In genomic region chr14:74647061-74647833, GRCh38 we compare ENCODE assay signal across 18 cellular contexts. TPM values are rescaled to one million over a fixed set of nuclear protein-coding genes. Genes with fewer than 3 reads are reported as not detected.
A peak's percentile ranks its signal among the peaks of the same experiment; 100 is the strongest.
DNase-seq lines count a peak whose midpoint lies in the region; ATAC-seq and TF ChIP-seq lines count a peak whose summit lies in the region.
"Had no signal": no experiment of that assay in that cellular context is flagged by ENCODE, and none has a peak within 500 bp of the region (broad histone marks: within the 10 kb centered on the region; RNA-seq: fewer than 3 reads in every experiment).

No MANE protein-coding gene starts in this region.

- no peaks in the 10 kb centered on the region for H3K4me1 ChIP-seq in right cardiac atrium (ENCODE audit: control insufficient read depth, insufficient read depth, low read length)
- H3K4me1 ChIP-seq: Caco-2 had no signal

- POLR2A ChIA-PET in activated naive CD8-positive, alpha-beta T cell treated with anti-CD3 and anti-CD28 coated beads, Interleukin-2, amount 10 ng/mL, durations not matched to agents 7 days and 5 days (lab: Charles Lee): no interaction called here

- no peaks in the 10 kb centered on the region for H3K27me3 ChIP-seq in right cardiac atrium (ENCODE audit: control insufficient read depth, insufficient read depth)
- H3K27me3 ChIP-seq: neutrophil, tibial nerve had no signal

- H3K27ac ChIP-seq in coronary artery (peak overlapping the region; percentile 6 to 78), right cardiac atrium (ENCODE audit: low read length) (no peak overlapping the region)
- H3K27ac ChIP-seq: neutrophil, tibial nerve had no signal

- H3K9me3 ChIP-seq in right cardiac atrium (ENCODE audit: control insufficient read depth, low read length): no peaks in the 10 kb centered on the region
- H3K9me3 ChIP-seq: Caco-2, neutrophil, tibial nerve had no signal

- ATAC-seq in activated naive CD8-positive, alpha-beta T cell treated with anti-CD3 and anti-CD28 coated beads, Interleukin-2, amount 10 ng/mL, durations not matched to agents 7 days and 5 days (ENCODE audit: low read depth): no peak
- ATAC-seq in activated naive CD8-positive, alpha-beta T cell treated with anti-CD3 and anti-CD28 coated beads, Interleukin-2, amount 50 U/mL, for 24 hours: no peak
- ATAC-seq in HG02973 (IDR thresholded peaks at IDR 0.05; ENCODE audit: unreplicated experiment) (no peak), HG02588 (IDR thresholded peaks at IDR 0.05; ENCODE audit: unreplicated experiment) (no peak), right cardiac atrium (no peak)

- 86% methylated on average over 12 of the region's 12 CpGs for WGBS in right cardiac atrium

- H3K4me3 ChIP-seq in coronary artery: no peak overlapping the region
- H3K4me3 ChIP-seq in right cardiac atrium (ENCODE audit: low read length): no peak overlapping the region
- H3K4me3 ChIP-seq: tibial nerve had no signal

- peaks cover 8% of the 10 kb centered on the region for H3K27me3 Mint-ChIP-seq in activated naive CD8-positive, alpha-beta T cell treated with anti-CD3 and anti-CD28 coated beads, Interleukin-2, amount 10 ng/mL, durations not matched to agents 7 days and 5 days
- no peaks in the 10 kb centered on the region for H3K27me3 Mint-ChIP-seq in activated naive CD8-positive, alpha-beta T cell treated with anti-CD3 and anti-CD28 coated beads, Interleukin-2, amount 50 U/mL, for 24 hours
- peaks cover 6% of the 10 kb centered on the region for H3K27me3 Mint-ChIP-seq in nephron progenitor cell (ENCODE audit: low read depth, poor library complexity)
- H3K27me3 Mint-ChIP-seq: activated CD4-positive, alpha-beta T cell treated with anti-CD3 and anti-CD28 coated beads, Interleukin-2, amount 10 ng/mL, durations not matched to agents 7 days and 5 days; activated naive CD8-positive, alpha-beta T cell treated with anti-CD3 and anti-CD28 coated beads for 36 hours had no signal

- H3K27ac Mint-ChIP-seq in activated naive CD8-positive, alpha-beta T cell treated with anti-CD3 and anti-CD28 coated beads, Interleukin-2, amount 10 ng/mL, durations not matched to agents 7 days and 5 days: peak overlapping the region; percentile 48
- no peak overlapping the region for H3K27ac Mint-ChIP-seq in activated naive CD8-positive, alpha-beta T cell treated with anti-CD3 and anti-CD28 coated beads, Interleukin-2, amount 50 U/mL, for 24 hours
- H3K27ac Mint-ChIP-seq in nephron progenitor cell: peak overlapping the region; percentile 49
- H3K27ac Mint-ChIP-seq: activated CD4-positive, alpha-beta T cell treated with anti-CD3 and anti-CD28 coated beads, Interleukin-2, amount 10 ng/mL, durations not matched to agents 7 days and 5 days; activated naive CD8-positive, alpha-beta T cell treated with anti-CD3 and anti-CD28 coated beads for 36 hours; IgD-negative memory B cell had no signal

- H3K9me3 Mint-ChIP-seq in activated naive CD8-positive, alpha-beta T cell treated with anti-CD3 and anti-CD28 coated beads, Interleukin-2, amount 10 ng/mL, durations not matched to agents 7 days and 5 days: no peaks in the 10 kb centered on the region
- H3K9me3 Mint-ChIP-seq in activated naive CD8-positive, alpha-beta T cell treated with anti-CD3 and anti-CD28 coated beads, Interleukin-2, amount 50 U/mL, for 24 hours: no peaks in the 10 kb centered on the region
- no peaks in the 10 kb centered on the region for H3K9me3 Mint-ChIP-seq in nephron progenitor cell
- H3K9me3 Mint-ChIP-seq: activated CD4-positive, alpha-beta T cell treated with anti-CD3 and anti-CD28 coated beads, Interleukin-2, amount 10 ng/mL, durations not matched to agents 7 days and 5 days; activated naive CD8-positive, alpha-beta T cell treated with anti-CD3 and anti-CD28 coated beads for 36 hours; IgD-negative memory B cell; immature natural killer cell had no signal

- no peak overlapping the region for H3K4me3 Mint-ChIP-seq in activated naive CD8-positive, alpha-beta T cell treated with anti-CD3 and anti-CD28 coated beads, Interleukin-2, amount 10 ng/mL, durations not matched to agents 7 days and 5 days
- no peak overlapping the region for H3K4me3 Mint-ChIP-seq in activated naive CD8-positive, alpha-beta T cell treated with anti-CD3 and anti-CD28 coated beads, Interleukin-2, amount 50 U/mL, for 24 hours
- H3K4me3 Mint-ChIP-seq in nephron progenitor cell: no peak overlapping the region
- H3K4me3 Mint-ChIP-seq: activated CD4-positive, alpha-beta T cell treated with anti-CD3 and anti-CD28 coated beads, Interleukin-2, amount 10 ng/mL, durations not matched to agents 7 days and 5 days; activated naive CD8-positive, alpha-beta T cell treated with anti-CD3 and anti-CD28 coated beads for 36 hours; IgD-negative memory B cell; immature natural killer cell had no signal

- intact Hi-C loops in right cardiac atrium (cut with DNase I): no loop called here

- no peaks in the 10 kb centered on the region for H3K36me3 Mint-ChIP-seq in activated naive CD8-positive, alpha-beta T cell treated with anti-CD3 and anti-CD28 coated beads, Interleukin-2, amount 10 ng/mL, durations not matched to agents 7 days and 5 days
- H3K36me3 Mint-ChIP-seq in activated naive CD8-positive, alpha-beta T cell treated with anti-CD3 and anti-CD28 coated beads, Interleukin-2, amount 50 U/mL, for 24 hours (ENCODE audit: low read depth): no peaks in the 10 kb centered on the region
- H3K36me3 Mint-ChIP-seq in nephron progenitor cell (ENCODE audit: low read depth): no peaks in the 10 kb centered on the region
- H3K36me3 Mint-ChIP-seq: activated naive CD8-positive, alpha-beta T cell treated with anti-CD3 and anti-CD28 coated beads for 36 hours had no signal

- DNase-seq in activated naive CD8-positive, alpha-beta T cell treated with anti-CD3 and anti-CD28 coated beads, Interleukin-2, amount 10 ng/mL, durations not matched to agents 7 days and 5 days: no peak
- DNase-seq in activated naive CD8-positive, alpha-beta T cell treated with anti-CD3 and anti-CD28 coated beads, Interleukin-2, amount 50 U/mL, for 24 hours: no peak
- DNase-seq in coronary artery (ENCODE audit: low spot score): no peak
- no peak for DNase-seq in nephron progenitor cell
- no peak for DNase-seq in T-helper 9 cell
- DNase-seq in right cardiac atrium: no peak
- DNase-seq: activated CD4-positive, alpha-beta T cell treated with anti-CD3 and anti-CD28 coated beads, Interleukin-2, amount 10 ng/mL, durations not matched to agents 7 days and 5 days; activated naive CD8-positive, alpha-beta T cell treated with anti-CD3 and anti-CD28 coated beads for 36 hours; activated T-cell treated with anti-CD3 and anti-CD28 coated beads for 4 hours; Caco-2; GF-D8; immature natural killer cell; MV-4-11 had no signal

- peaks cover 9% of the 10 kb centered on the region for H3K4me1 Mint-ChIP-seq in activated naive CD8-positive, alpha-beta T cell treated with anti-CD3 and anti-CD28 coated beads, Interleukin-2, amount 10 ng/mL, durations not matched to agents 7 days and 5 days
- H3K4me1 Mint-ChIP-seq in activated naive CD8-positive, alpha-beta T cell treated with anti-CD3 and anti-CD28 coated beads, Interleukin-2, amount 50 U/mL, for 24 hours: peaks cover 4% of the 10 kb centered on the region
- H3K4me1 Mint-ChIP-seq in nephron progenitor cell: peaks cover 22% of the 10 kb centered on the region

- TF ChIP-seq CTCF in coronary artery (IDR thresholded peaks at IDR 0.05): no peak
- no peak for TF ChIP-seq CTCF in nephron progenitor cell (IDR thresholded peaks at IDR 0.05)

RNA-seq across cellular contexts. Expression of gene LTBP2, which starts 35.2 kb away (rescaled TPM):
- 1 to 10 TPM in 1 of 2 experiments, under 1 TPM in 1; 0.28 to 1.1 TPM for total RNA-seq in activated naive CD8-positive, alpha-beta T cell treated with anti-CD3 and anti-CD28 coated beads, Interleukin-2, amount 10 ng/mL, durations not matched to agents 7 days and 5 days
- 10 to 100 TPM; 13.9 to 46.0 (median 23.5) TPM for total RNA-seq in right cardiac atrium
- polyA plus RNA-seq in right cardiac atrium: 3.4 TPM

Comparison
In these comparisons a context has a peak if more than half of its experiments do, and no peak if none do; other contexts are left out.
1. RNA of gene LTBP2, which starts 35.2 kb away (total RNA-seq): 13.9 to 46.0 TPM in right cardiac atrium; 0.28 to 1.1 TPM in activated naive CD8-positive, alpha-beta T cell treated with anti-CD3 and anti-CD28 coated beads, Interleukin-2, amount 10 ng/mL, durations not matched to agents 7 days and 5 days; every median in the first group is over 4 times any median in the second.